In the genomic region with DNA sequence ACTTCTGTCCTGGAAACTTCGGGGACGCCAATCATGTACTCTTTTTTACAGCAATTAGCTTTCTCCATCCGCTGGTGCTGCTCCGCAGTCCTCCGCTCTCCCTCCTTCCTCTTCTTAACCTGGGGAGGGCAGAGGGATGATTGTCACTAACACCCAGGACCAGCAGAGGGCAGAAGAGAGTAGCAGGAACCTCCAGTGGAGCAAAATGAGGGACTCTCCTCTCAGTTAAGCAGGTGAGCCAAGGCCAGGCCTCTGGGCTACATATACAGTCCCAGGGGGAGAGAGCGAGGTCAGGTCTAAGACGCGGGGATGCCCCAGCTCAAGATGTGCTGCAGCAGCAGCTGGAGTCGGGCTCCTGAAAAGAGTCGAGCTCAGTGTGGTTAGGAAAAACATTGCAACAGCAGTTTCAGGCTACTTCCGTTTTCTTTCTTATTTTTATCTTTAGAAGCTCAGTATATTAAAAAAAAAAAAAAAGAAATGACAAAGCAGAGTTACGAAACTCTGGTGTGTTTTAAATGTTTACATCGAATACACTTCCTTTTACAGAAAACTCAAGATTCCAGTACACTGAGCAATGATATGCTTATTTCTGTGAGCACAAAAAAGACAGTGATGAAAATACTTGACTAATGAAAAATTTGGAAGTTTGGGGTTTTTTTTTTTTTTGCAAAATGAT, we compare ENCODE assay signal across 1 cellular context.
TF ChIP-seq lines count a peak whose summit lies in the region.

No MANE protein-coding gene starts in this region.

TF ChIP-seq in HepG2, 621 proteins besides CTCF, POLR2A, EP300 and RAD21 (continued from another document):
- TF ChIP-seq, protein P1, sequence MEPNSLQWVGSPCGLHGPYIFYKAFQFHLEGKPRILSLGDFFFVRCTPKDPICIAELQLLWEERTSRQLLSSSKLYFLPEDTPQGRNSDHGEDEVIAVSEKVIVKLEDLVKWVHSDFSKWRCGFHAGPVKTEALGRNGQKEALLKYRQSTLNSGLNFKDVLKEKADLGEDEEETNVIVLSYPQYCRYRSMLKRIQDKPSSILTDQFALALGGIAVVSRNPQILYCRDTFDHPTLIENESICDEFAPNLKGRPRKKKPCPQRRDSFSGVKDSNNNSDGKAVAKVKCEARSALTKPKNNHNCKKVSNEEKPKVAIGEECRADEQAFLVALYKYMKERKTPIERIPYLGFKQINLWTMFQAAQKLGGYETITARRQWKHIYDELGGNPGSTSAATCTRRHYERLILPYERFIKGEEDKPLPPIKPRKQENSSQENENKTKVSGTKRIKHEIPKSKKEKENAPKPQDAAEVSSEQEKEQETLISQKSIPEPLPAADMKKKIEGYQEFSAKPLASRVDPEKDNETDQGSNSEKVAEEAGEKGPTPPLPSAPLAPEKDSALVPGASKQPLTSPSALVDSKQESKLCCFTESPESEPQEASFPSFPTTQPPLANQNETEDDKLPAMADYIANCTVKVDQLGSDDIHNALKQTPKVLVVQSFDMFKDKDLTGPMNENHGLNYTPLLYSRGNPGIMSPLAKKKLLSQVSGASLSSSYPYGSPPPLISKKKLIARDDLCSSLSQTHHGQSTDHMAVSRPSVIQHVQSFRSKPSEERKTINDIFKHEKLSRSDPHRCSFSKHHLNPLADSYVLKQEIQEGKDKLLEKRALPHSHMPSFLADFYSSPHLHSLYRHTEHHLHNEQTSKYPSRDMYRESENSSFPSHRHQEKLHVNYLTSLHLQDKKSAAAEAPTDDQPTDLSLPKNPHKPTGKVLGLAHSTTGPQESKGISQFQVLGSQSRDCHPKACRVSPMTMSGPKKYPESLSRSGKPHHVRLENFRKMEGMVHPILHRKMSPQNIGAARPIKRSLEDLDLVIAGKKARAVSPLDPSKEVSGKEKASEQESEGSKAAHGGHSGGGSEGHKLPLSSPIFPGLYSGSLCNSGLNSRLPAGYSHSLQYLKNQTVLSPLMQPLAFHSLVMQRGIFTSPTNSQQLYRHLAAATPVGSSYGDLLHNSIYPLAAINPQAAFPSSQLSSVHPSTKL (CRISPR knock-in tag; IDR thresholded peaks at IDR 0.05), result 0 out of 2 replicates have a peak, but pooled peaks have one; percentile 12
- TF ChIP-seq, protein P2, sequence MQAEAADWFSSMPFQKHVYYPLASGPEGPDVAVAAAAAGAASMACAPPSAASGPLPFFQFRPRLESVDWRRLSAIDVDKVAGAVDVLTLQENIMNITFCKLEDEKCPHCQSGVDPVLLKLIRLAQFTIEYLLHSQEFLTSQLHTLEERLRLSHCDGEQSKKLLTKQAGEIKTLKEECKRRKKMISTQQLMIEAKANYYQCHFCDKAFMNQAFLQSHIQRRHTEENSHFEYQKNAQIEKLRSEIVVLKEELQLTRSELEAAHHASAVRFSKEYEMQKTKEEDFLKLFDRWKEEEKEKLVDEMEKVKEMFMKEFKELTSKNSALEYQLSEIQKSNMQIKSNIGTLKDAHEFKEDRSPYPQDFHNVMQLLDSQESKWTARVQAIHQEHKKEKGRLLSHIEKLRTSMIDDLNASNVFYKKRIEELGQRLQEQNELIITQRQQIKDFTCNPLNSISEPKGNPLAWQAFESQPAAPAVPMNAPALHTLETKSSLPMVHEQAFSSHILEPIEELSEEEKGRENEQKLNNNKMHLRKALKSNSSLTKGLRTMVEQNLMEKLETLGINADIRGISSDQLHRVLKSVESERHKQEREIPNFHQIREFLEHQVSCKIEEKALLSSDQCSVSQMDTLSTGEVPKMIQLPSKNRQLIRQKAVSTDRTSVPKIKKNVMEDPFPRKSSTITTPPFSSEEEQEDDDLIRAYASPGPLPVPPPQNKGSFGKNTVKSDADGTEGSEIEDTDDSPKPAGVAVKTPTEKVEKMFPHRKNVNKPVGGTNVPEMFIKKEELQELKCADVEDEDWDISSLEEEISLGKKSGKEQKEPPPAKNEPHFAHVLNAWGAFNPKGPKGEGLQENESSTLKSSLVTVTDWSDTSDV (CRISPR knock-in tag; IDR thresholded peaks at IDR 0.05), result no peak
- peak; percentile 20; the same call in 1 of the 2 replicates for TF ChIP-seq PHF8 (CRISPR knock-in tag; IDR thresholded peaks at IDR 0.05)
- 0 out of 2 replicates have a peak, but pooled peaks have one; percentile 8 for TF ChIP-seq ZKSCAN1 (IDR thresholded peaks at IDR 0.05; ENCODE audit: low read length)
- TF ChIP-seq, protein P3, sequence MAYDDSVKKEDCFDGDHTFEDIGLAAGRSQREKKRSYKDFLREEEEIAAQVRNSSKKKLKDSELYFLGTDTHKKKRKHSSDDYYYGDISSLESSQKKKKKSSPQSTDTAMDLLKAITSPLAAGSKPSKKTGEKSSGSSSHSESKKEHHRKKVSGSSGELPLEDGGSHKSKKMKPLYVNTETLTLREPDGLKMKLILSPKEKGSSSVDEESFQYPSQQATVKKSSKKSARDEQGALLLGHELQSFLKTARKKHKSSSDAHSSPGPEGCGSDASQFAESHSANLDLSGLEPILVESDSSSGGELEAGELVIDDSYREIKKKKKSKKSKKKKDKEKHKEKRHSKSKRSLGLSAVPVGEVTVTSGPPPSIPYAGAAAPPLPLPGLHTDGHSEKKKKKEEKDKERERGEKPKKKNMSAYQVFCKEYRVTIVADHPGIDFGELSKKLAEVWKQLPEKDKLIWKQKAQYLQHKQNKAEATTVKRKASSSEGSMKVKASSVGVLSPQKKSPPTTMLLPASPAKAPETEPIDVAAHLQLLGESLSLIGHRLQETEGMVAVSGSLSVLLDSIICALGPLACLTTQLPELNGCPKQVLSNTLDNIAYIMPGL (CRISPR knock-in tag; IDR thresholded peaks at IDR 0.05; ENCODE audit: borderline replicate concordance in 1 of 2, low read depth in 1 of 2), result peak in 1 of 2 experiments; percentile 39; a peak in 1 of 4 replicates
- no peak for TF ChIP-seq MED1 (CRISPR knock-in tag; IDR thresholded peaks at IDR 0.05)
- 0 out of 2 replicates have a peak, but pooled peaks have one; percentile 21 for TF ChIP-seq THAP11 (CRISPR knock-in tag; IDR thresholded peaks at IDR 0.05)
- TF ChIP-seq MIXL1 (CRISPR knock-in tag; IDR thresholded peaks at IDR 0.05), result 0 out of 2 replicates have a peak, but pooled peaks have one; percentile 42
- no peak for TF ChIP-seq SOX13 (IDR thresholded peaks at IDR 0.05)
- TF ChIP-seq SOX13 (CRISPR knock-in tag; conservative IDR thresholded peaks at IDR 0.05 in 1 of 2, IDR thresholded peaks at IDR 0.05 in 1 of 2), result no peak
- 0 out of 2 replicates have a peak, but pooled peaks have one; percentile 22 for TF ChIP-seq GATAD2A (CRISPR knock-in tag; IDR thresholded peaks at IDR 0.05)
- TF ChIP-seq, protein P4, sequence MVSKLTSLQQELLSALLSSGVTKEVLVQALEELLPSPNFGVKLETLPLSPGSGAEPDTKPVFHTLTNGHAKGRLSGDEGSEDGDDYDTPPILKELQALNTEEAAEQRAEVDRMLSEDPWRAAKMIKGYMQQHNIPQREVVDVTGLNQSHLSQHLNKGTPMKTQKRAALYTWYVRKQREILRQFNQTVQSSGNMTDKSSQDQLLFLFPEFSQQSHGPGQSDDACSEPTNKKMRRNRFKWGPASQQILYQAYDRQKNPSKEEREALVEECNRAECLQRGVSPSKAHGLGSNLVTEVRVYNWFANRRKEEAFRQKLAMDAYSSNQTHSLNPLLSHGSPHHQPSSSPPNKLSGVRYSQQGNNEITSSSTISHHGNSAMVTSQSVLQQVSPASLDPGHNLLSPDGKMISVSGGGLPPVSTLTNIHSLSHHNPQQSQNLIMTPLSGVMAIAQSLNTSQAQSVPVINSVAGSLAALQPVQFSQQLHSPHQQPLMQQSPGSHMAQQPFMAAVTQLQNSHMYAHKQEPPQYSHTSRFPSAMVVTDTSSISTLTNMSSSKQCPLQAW (CRISPR knock-in tag; IDR thresholded peaks at IDR 0.05), result 0 out of 2 replicates have a peak, but pooled peaks have one; percentile 19
- TF ChIP-seq, protein P5, sequence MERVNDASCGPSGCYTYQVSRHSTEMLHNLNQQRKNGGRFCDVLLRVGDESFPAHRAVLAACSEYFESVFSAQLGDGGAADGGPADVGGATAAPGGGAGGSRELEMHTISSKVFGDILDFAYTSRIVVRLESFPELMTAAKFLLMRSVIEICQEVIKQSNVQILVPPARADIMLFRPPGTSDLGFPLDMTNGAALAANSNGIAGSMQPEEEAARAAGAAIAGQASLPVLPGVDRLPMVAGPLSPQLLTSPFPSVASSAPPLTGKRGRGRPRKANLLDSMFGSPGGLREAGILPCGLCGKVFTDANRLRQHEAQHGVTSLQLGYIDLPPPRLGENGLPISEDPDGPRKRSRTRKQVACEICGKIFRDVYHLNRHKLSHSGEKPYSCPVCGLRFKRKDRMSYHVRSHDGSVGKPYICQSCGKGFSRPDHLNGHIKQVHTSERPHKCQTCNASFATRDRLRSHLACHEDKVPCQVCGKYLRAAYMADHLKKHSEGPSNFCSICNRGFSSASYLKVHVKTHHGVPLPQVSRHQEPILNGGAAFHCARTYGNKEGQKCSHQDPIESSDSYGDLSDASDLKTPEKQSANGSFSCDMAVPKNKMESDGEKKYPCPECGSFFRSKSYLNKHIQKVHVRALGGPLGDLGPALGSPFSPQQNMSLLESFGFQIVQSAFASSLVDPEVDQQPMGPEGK (CRISPR knock-in tag; IDR thresholded peaks at IDR 0.05), result 0 out of 2 replicates have a peak, but pooled peaks have one; percentile 10
- TF ChIP-seq, protein P6, sequence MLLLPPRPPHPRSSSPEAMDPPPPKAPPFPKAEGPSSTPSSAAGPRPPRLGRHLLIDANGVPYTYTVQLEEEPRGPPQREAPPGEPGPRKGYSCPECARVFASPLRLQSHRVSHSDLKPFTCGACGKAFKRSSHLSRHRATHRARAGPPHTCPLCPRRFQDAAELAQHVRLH (CRISPR knock-in tag; IDR thresholded peaks at IDR 0.05; ENCODE audit: borderline replicate concordance, low read depth), result 0 out of 2 replicates have a peak, but pooled peaks have one; percentile 30
- TF ChIP-seq, protein P7, sequence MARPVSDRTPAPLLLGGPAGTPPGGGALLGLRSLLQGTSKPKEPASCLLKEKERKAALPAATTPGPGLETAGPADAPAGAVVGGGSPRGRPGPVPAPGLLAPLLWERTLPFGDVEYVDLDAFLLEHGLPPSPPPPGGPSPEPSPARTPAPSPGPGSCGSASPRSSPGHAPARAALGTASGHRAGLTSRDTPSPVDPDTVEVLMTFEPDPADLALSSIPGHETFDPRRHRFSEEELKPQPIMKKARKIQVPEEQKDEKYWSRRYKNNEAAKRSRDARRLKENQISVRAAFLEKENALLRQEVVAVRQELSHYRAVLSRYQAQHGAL (CRISPR knock-in tag; IDR thresholded peaks at IDR 0.05; ENCODE audit: not compliant biosample characterization), result no peak
- TF ChIP-seq, protein P8, sequence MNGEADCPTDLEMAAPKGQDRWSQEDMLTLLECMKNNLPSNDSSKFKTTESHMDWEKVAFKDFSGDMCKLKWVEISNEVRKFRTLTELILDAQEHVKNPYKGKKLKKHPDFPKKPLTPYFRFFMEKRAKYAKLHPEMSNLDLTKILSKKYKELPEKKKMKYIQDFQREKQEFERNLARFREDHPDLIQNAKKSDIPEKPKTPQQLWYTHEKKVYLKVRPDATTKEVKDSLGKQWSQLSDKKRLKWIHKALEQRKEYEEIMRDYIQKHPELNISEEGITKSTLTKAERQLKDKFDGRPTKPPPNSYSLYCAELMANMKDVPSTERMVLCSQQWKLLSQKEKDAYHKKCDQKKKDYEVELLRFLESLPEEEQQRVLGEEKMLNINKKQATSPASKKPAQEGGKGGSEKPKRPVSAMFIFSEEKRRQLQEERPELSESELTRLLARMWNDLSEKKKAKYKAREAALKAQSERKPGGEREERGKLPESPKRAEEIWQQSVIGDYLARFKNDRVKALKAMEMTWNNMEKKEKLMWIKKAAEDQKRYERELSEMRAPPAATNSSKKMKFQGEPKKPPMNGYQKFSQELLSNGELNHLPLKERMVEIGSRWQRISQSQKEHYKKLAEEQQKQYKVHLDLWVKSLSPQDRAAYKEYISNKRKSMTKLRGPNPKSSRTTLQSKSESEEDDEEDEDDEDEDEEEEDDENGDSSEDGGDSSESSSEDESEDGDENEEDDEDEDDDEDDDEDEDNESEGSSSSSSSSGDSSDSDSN (CRISPR knock-in tag; IDR thresholded peaks at IDR 0.05), result peak; percentile 88
- TF ChIP-seq, protein P9, sequence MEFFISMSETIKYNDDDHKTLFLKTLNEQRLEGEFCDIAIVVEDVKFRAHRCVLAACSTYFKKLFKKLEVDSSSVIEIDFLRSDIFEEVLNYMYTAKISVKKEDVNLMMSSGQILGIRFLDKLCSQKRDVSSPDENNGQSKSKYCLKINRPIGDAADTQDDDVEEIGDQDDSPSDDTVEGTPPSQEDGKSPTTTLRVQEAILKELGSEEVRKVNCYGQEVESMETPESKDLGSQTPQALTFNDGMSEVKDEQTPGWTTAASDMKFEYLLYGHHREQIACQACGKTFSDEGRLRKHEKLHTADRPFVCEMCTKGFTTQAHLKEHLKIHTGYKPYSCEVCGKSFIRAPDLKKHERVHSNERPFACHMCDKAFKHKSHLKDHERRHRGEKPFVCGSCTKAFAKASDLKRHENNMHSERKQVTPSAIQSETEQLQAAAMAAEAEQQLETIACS (CRISPR knock-in tag; IDR thresholded peaks at IDR 0.05), result no peak
- TF ChIP-seq KDM2A (CRISPR knock-in tag; IDR thresholded peaks at IDR 0.05; ENCODE audit: borderline replicate concordance, low read depth), result 0 out of 2 replicates have a peak, but pooled peaks have one; percentile 29
- no peak for TF ChIP-seq NCOA1 (CRISPR knock-in tag; IDR thresholded peaks at IDR 0.05)
- peak; percentile 71; the same call in 1 of the 2 replicates for TF ChIP-seq SMC3 (IDR thresholded peaks at IDR 0.05; ENCODE audit: low read length)
- peak; percentile 46; the same call in 1 of the 2 replicates for TF ChIP-seq ELF3 (CRISPR knock-in tag; IDR thresholded peaks at IDR 0.05)
